ENCODE assay signal across 15 cellular contexts in genomic region chr13:93951153-93951552, GRCh38.
DNase-seq lines count a peak whose midpoint lies in the region; ATAC-seq and TF ChIP-seq lines count a peak whose summit lies in the region.
"Had no signal": no experiment of that assay in that cellular context is flagged by ENCODE, and none has a peak within 500 bp of the region (broad histone marks: within the 10 kb centered on the region; RNA-seq: fewer than 3 reads in every experiment).

No MANE protein-coding gene starts in this region.

- no peaks in the 10 kb centered on the region for H3K36me3 ChIP-seq in liver (ENCODE audit: control insufficient read depth in 4 of 4, insufficient read depth in 3 of 4, low read depth in 1 of 4, low read length in 3 of 4)

- H3K27me3 Mint-ChIP-seq in glutamatergic neuron (ENCODE audit: unreplicated experiment): no peaks in the 10 kb centered on the region
- H3K27me3 Mint-ChIP-seq in effector memory CD8-positive, alpha-beta T cell: peaks cover 0 to 7% of the 10 kb centered on the region in 2 donors
- H3K27me3 Mint-ChIP-seq: activated naive CD8-positive, alpha-beta T cell treated with anti-CD3 and anti-CD28 coated beads for 36 hours; progenitor cell of endocrine pancreas had no signal

- H3K27ac ChIP-seq in VCaP: no peak overlapping the region
- no peak overlapping the region for H3K27ac ChIP-seq in liver (ENCODE audit: low read depth in 1 of 2, low read length in 2 of 2)
- H3K27ac ChIP-seq: A549 had no signal

- H3K27me3 ChIP-seq in liver (ENCODE audit: control insufficient read depth in 4 of 4, insufficient read depth in 4 of 4, low read length in 3 of 4): no peaks in the 10 kb centered on the region

- peaks cover 5% of the 10 kb centered on the region for H3K4me1 Mint-ChIP-seq in glutamatergic neuron (ENCODE audit: low read depth, unreplicated experiment)
- no peaks in the 10 kb centered on the region for H3K4me1 Mint-ChIP-seq in effector memory CD8-positive, alpha-beta T cell (ENCODE audit: low read depth in 2 of 2)
- H3K4me1 Mint-ChIP-seq: activated naive CD8-positive, alpha-beta T cell treated with anti-CD3 and anti-CD28 coated beads for 36 hours had no signal

- DNase-seq in NCI-H1092 treated with DMSO at 0.1 percent for 48 hours (lab: John Stamatoyannopoulos, UW) (peak; percentile 31), NCI-H1092 (lab: John Stamatoyannopoulos, UW) (no peak), KBM-7 (peak; percentile 26), posterior vena cava (ENCODE audit: low spot score) (no peak), glutamatergic neuron (no peak)
- DNase-seq in effector memory CD8-positive, alpha-beta T cell: no peak
- DNase-seq: activated CD8-positive, alpha-beta memory T cell treated with anti-CD3 and anti-CD28 coated beads for 24 hours; activated naive CD8-positive, alpha-beta T cell treated with anti-CD3 and anti-CD28 coated beads for 36 hours; H7; substantia nigra; T-helper 9 cell had no signal

- no peak overlapping the region for H3K4me3 ChIP-seq in liver (ENCODE audit: low read depth in 1 of 3, low read length in 3 of 3)
- H3K4me3 ChIP-seq: A549 had no signal

- in situ Hi-C loops in KBM-7 (cut with MboI; ENCODE audit: low pct_unique_long_range_greater_than_20kb, low sequenced_read_pairs): no loop called here

- TF ChIP-seq CTCF in VCaP (conservative IDR thresholded peaks at IDR 0.05) (peak; percentile 34), liver (IDR thresholded peaks at IDR 0.05; ENCODE audit: low read depth, low read length, missing input control) (no peak), glutamatergic neuron (IDR thresholded peaks at IDR 0.05; ENCODE audit: partially characterized antibody, unreplicated experiment) (no peak)

- TF ChIP-seq RAD21 in liver (IDR thresholded peaks at IDR 0.05): peak; percentile 42 to 53

- H3K36me3 Mint-ChIP-seq in glutamatergic neuron (ENCODE audit: unreplicated experiment): no peaks in the 10 kb centered on the region
- no peaks in the 10 kb centered on the region for H3K36me3 Mint-ChIP-seq in effector memory CD8-positive, alpha-beta T cell (ENCODE audit: insufficient read depth)
- H3K36me3 Mint-ChIP-seq: activated naive CD8-positive, alpha-beta T cell treated with anti-CD3 and anti-CD28 coated beads for 36 hours had no signal

- H3K9me3 Mint-ChIP-seq in glutamatergic neuron (ENCODE audit: unreplicated experiment): peaks cover 4% of the 10 kb centered on the region
- H3K9me3 Mint-ChIP-seq in effector memory CD8-positive, alpha-beta T cell: no peaks in the 10 kb centered on the region
- H3K9me3 Mint-ChIP-seq: activated naive CD8-positive, alpha-beta T cell treated with anti-CD3 and anti-CD28 coated beads for 36 hours had no signal

- intact Hi-C loops in posterior vena cava (cut with DNase I): no loop called here

- no peak overlapping the region for H3K27ac Mint-ChIP-seq in glutamatergic neuron (ENCODE audit: unreplicated experiment)
- H3K27ac Mint-ChIP-seq in effector memory CD8-positive, alpha-beta T cell: no peak overlapping the region
- H3K27ac Mint-ChIP-seq: activated naive CD8-positive, alpha-beta T cell treated with anti-CD3 and anti-CD28 coated beads for 36 hours; progenitor cell of endocrine pancreas had no signal

- ATAC-seq in effector memory CD8-positive, alpha-beta T cell (replicated peaks): no peak
- ATAC-seq: A549 had no signal

- no peaks in the 10 kb centered on the region for H3K9me3 ChIP-seq in liver (ENCODE audit: control insufficient read depth in 4 of 4, low read length in 3 of 4)
- H3K9me3 ChIP-seq: A549 had no signal

- no peak overlapping the region for H3K4me3 Mint-ChIP-seq in glutamatergic neuron (ENCODE audit: unreplicated experiment)
- no peak overlapping the region for H3K4me3 Mint-ChIP-seq in effector memory CD8-positive, alpha-beta T cell
- H3K4me3 Mint-ChIP-seq: activated naive CD8-positive, alpha-beta T cell treated with anti-CD3 and anti-CD28 coated beads for 36 hours had no signal

- no peak overlapping the region for H3K9ac ChIP-seq in liver (ENCODE audit: low read depth in 1 of 2, low read length in 2 of 2)

- H3K4me1 ChIP-seq in liver (ENCODE audit: control insufficient read depth in 4 of 4, insufficient read depth in 4 of 4, low read length in 3 of 4): peaks cover 0 to 5% (median 1%) of the 10 kb centered on the region in 4 donors
- H3K4me1 ChIP-seq: A549 had no signal

TF ChIP-seq in liver, 16 proteins besides CTCF, POLR2A, EP300 and RAD21:
- no peak for TF ChIP-seq NR2F2 (IDR thresholded peaks at IDR 0.05)
- no peak for TF ChIP-seq FOXA2 (IDR thresholded peaks at IDR 0.05)
- no peak for TF ChIP-seq EGR1 (IDR thresholded peaks at IDR 0.05; ENCODE audit: low read depth in 2 of 2)
- TF ChIP-seq, protein P1, sequence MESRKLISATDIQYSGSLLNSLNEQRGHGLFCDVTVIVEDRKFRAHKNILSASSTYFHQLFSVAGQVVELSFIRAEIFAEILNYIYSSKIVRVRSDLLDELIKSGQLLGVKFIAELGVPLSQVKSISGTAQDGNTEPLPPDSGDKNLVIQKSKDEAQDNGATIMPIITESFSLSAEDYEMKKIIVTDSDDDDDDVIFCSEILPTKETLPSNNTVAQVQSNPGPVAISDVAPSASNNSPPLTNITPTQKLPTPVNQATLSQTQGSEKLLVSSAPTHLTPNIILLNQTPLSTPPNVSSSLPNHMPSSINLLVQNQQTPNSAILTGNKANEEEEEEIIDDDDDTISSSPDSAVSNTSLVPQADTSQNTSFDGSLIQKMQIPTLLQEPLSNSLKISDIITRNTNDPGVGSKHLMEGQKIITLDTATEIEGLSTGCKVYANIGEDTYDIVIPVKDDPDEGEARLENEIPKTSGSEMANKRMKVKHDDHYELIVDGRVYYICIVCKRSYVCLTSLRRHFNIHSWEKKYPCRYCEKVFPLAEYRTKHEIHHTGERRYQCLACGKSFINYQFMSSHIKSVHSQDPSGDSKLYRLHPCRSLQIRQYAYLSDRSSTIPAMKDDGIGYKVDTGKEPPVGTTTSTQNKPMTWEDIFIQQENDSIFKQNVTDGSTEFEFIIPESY (IDR thresholded peaks at IDR 0.05): no peak
- TF ChIP-seq JUND (IDR thresholded peaks at IDR 0.05): no peak
- no peak for TF ChIP-seq GABPA (IDR thresholded peaks at IDR 0.05 in 1 of 2, conservative IDR thresholded peaks at IDR 0.05 in 1 of 2)

Comparison
In these comparisons a context has a peak if more than half of its experiments do, and no peak if none do; other contexts are left out.
1. DNase-seq: peak in NCI-H1092 treated with DMSO at 0.1 percent for 48 hours (single experiment) and KBM-7 (single experiment); none in NCI-H1092 (single experiment), posterior vena cava (single experiment), glutamatergic neuron (single experiment) and effector memory CD8-positive, alpha-beta T cell (0 of 3).